In genomic region chr10:113357688-113358306, GRCh38 we compare ENCODE assay signal across 15 cellular contexts.
"Had no signal": no experiment of that assay in that cellular context is flagged by ENCODE, and none has a peak within 500 bp of the region (broad histone marks: within the 10 kb centered on the region; RNA-seq: fewer than 3 reads in every experiment).

No MANE protein-coding gene starts in this region.

- H3K4me1 ChIP-seq: pancreas had no signal

- H3K27ac ChIP-seq: brain microvascular endothelial cell, pancreas had no signal

- H3K36me3 ChIP-seq: brain microvascular endothelial cell, pancreas had no signal

- ATAC-seq: activated CD8-positive, alpha-beta memory T cell treated with anti-CD3 and anti-CD28 coated beads, Interleukin-2, amount 10 ng/mL, durations not matched to agents 7 days and 5 days; activated naive CD4-positive, alpha-beta T cell treated with anti-CD3 and anti-CD28 coated beads, Interleukin-2, amount 50 U/mL, for 72 hours; left colon; pancreas; stimulated activated effector memory CD8-positive, alpha-beta T cell treated with anti-CD3 and anti-CD28 coated beads, Interleukin-12 subunit alpha, Interleukin-12 subunit beta, amount 100 ng/mL, for 72 hours had no signal

- H3K9me3 ChIP-seq: pancreas had no signal

- H3K4me3 ChIP-seq: pancreas had no signal

- H3K27me3 ChIP-seq: brain microvascular endothelial cell, pancreas had no signal

- DNase-seq: activated CD4-positive, alpha-beta T cell treated with anti-CD3 and anti-CD28 coated beads for 1 hour; activated CD4-positive, alpha-beta T cell treated with anti-CD3 and anti-CD28 coated beads, Interleukin-2, amount 50 U/mL, for 48 hours; activated CD8-positive, alpha-beta memory T cell treated with anti-CD3 and anti-CD28 coated beads, Interleukin-2, amount 10 ng/mL, durations not matched to agents 7 days and 5 days; activated effector memory CD4-positive, alpha-beta T cell treated with Interleukin-2 at 50 U/mL for 16 hours; activated T-cell treated with anti-CD3 and anti-CD28 coated beads, Interleukin-2, amount 50 U/mL, for 24 hours; amygdala; brain microvascular endothelial cell; cerebellar nuclear complex; erythroblast; left colon; pancreas; small intestine; trophoblast cell had no signal
